In the genomic region with DNA sequence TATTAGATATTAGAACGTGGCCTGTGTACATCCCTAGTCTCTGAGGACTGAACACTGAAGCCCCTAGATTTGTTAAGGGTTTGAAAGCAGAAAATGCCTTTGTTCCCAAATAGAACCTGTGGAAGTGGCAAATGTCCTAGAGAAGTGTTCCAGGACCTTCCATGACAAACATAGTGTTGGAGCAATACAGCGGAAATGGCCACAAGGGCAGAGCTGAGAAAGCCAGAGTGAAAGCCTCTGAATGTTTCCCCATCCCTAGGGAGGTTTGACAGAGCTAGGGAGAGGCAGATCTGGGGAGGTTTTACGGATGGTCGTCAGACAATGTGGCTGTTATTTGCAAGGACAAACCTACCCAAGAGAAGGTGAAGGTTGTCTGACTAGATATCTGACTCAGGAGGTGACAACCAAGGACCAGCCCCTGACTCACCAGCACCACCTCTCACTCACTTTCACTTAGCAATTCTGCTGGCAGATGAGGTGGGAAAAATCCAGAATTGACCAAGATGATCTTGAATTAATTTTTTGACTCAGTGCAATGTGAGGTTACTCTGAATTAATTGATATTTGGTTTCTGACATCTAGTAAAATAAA, we compare ENCODE assay signal across 11 cellular contexts. TPM values are rescaled to one million over a fixed set of nuclear protein-coding genes. Genes with fewer than 3 reads are reported as not detected.
DNase-seq lines count a peak whose midpoint lies in the region; ATAC-seq and TF ChIP-seq lines count a peak whose summit lies in the region.
"Had no signal": no experiment of that assay in that cellular context is flagged by ENCODE, and none has a peak within 500 bp of the region (broad histone marks: within the 10 kb centered on the region; RNA-seq: fewer than 3 reads in every experiment).

No MANE protein-coding gene starts in this region.

- 0 out of 2 replicates have a peak, but pooled peaks have one; percentile 6 for TF ChIP-seq CTCF in SK-N-SH (IDR thresholded peaks at IDR 0.05)
- peak in 1 of 2 experiments; percentile 54; a peak in 2 of 4 replicates for TF ChIP-seq CTCF in GM23338 (conservative IDR thresholded peaks at IDR 0.05; ENCODE audit: low read depth in 2 of 2)

- no peaks in the 10 kb centered on the region for H3K36me3 Mint-ChIP-seq in GM23338 (ENCODE audit: low read depth)

- POLR2A ChIA-PET in SK-N-SH (lab: Yijun Ruan, JAX), result no interaction called here

- H3F3A ChIP-seq in SK-N-SH (replicated peaks; ENCODE audit: insufficient read depth), result no peaks in the 10 kb centered on the region
- no peaks in the 10 kb centered on the region for H3F3A ChIP-seq in GM23338 (replicated peaks; ENCODE audit: low read depth)

- ATAC-seq in SK-N-SH treated with all-trans-retinoic acid at 6 μM for 48 hours, result no peak
- no peak for ATAC-seq in GM23338
- ATAC-seq in left lobe of liver, result peak; percentile 76
- ATAC-seq in GM19035 (IDR thresholded peaks at IDR 0.05; ENCODE audit: unreplicated experiment), result no peak

- no peak overlapping the region for H3K4me3 ChIP-seq in SK-N-SH (ENCODE audit: low read depth in 2 of 2, low read length in 1 of 2)
- H3K4me3 ChIP-seq in GM23338, result no peak overlapping the region
- no peak overlapping the region for H3K4me3 ChIP-seq in adipocyte (ENCODE audit: low read length)

- H3K27ac ChIP-seq in SK-N-SH (ENCODE audit: low read depth in 2 of 2, low read length in 1 of 2) (peak overlapping the region in 1 of 2 experiments; percentile 64; a peak in 2 of 4 replicates), GM23338 (ENCODE audit: low read depth) (no peak overlapping the region)
- H3K27ac ChIP-seq: epithelial cell of prostate had no signal

- no peak overlapping the region for H2AFZ ChIP-seq in SK-N-SH (ENCODE audit: low read depth)
- peak overlapping the region; percentile 72 for H2AFZ ChIP-seq in GM23338

- TF ChIP-seq EP300 in SK-N-SH (IDR thresholded peaks at IDR 0.05; ENCODE audit: borderline replicate concordance in 1 of 2, low read depth in 1 of 2, low read length in 1 of 2), result no peak

- intact Hi-C loops in posterior cingulate gyrus (cut with DNase I), result loop anchor here (2.0 kb wide), 1 partner anchor 1641 kb away; no protein-coding TSS in a partner anchor

- H3K9me2 ChIP-seq in SK-N-SH (no peaks in the 10 kb centered on the region), GM23338 (ENCODE audit: insufficient read depth) (no peaks in the 10 kb centered on the region)

- H3K36me3 ChIP-seq in SK-N-SH (replicated peaks in 1 of 2; ENCODE audit: control insufficient read depth in 1 of 2, insufficient read depth in 2 of 2, low read length in 1 of 2) (no peaks in the 10 kb centered on the region), GM23338 (ENCODE audit: insufficient read depth) (no peaks in the 10 kb centered on the region), adipocyte (ENCODE audit: control insufficient read depth, insufficient read depth, low read length, severe bottlenecking) (no peaks in the 10 kb centered on the region)

- H3K4me2 ChIP-seq in SK-N-SH (no peak overlapping the region), GM23338 (no peak overlapping the region)

- CTCF ChIA-PET in SK-N-SH (lab: Yijun Ruan, JAX), result interaction anchor here (1.2 to 6.3 kb wide), 5 partner anchors 73 to 1651 kb away, joined by 3 to 120 read pairs (median 3); a partner anchor contains a TSS

- H3K9me3 ChIP-seq in SK-N-SH (no peaks in the 10 kb centered on the region), adipocyte (ENCODE audit: control insufficient read depth, low read length) (peaks cover 4% of the 10 kb centered on the region)

- DNase-seq in SK-N-SH (peak; percentile 11), GM23338 (ENCODE audit: low spot score) (peak; percentile 11), adipocyte (ENCODE audit: low read depth) (peak; percentile 23), left lobe of liver (ENCODE audit: low spot score) (no peak), posterior cingulate gyrus (no peak), medulla oblongata (ENCODE audit: extremely low spot score) (no peak)
- DNase-seq: NCI-H1436, T-helper 1 cell had no signal

- peaks cover 2% of the 10 kb centered on the region; the same call in 1 of the 3 replicates for H3K4me1 Mint-ChIP-seq in GM23338

- H4K20me1 ChIP-seq in SK-N-SH (ENCODE audit: insufficient read depth) (no peaks in the 10 kb centered on the region), GM23338 (replicated peaks; ENCODE audit: insufficient read depth) (no peaks in the 10 kb centered on the region)

- WGBS in SK-N-SH (ENCODE audit: low lambda C conversion rate), result 83% methylated on average over 4 of the region's 4 CpGs

- H3K79me2 ChIP-seq in SK-N-SH (ENCODE audit: insufficient read depth) (no peaks in the 10 kb centered on the region), GM23338 (replicated peaks; ENCODE audit: insufficient read depth) (no peaks in the 10 kb centered on the region)

- H3K27me3 ChIP-seq in SK-N-SH (ENCODE audit: insufficient read depth), result no peaks in the 10 kb centered on the region
- H3K27me3 ChIP-seq in GM23338 (ENCODE audit: insufficient read depth), result no peaks in the 10 kb centered on the region
- H3K27me3 ChIP-seq in adipocyte (replicated peaks; ENCODE audit: control insufficient read depth, insufficient read depth, low read length), result no peaks in the 10 kb centered on the region

- H3K9me3 Mint-ChIP-seq in GM23338, result no peaks in the 10 kb centered on the region

- H3K9ac ChIP-seq in SK-N-SH, result no peak overlapping the region
- no peak overlapping the region for H3K9ac ChIP-seq in adipocyte (ENCODE audit: low read length)

- peaks cover 4 to 12% of the 10 kb centered on the region in 2 experiments; a peak in 3 of 4 replicates for H3K4me1 ChIP-seq in SK-N-SH (ENCODE audit: control insufficient read depth in 1 of 2, insufficient read depth in 2 of 2, low read depth in 1 of 2, low read length in 1 of 2)
- H3K4me1 ChIP-seq in GM23338 (ENCODE audit: insufficient read depth), result no peaks in the 10 kb centered on the region
- peaks cover 17% of the 10 kb centered on the region for H3K4me1 ChIP-seq in adipocyte (ENCODE audit: control insufficient read depth, insufficient read depth, low read length)

- no peaks in the 10 kb centered on the region for H3K27me3 Mint-ChIP-seq in GM23338 (ENCODE audit: insufficient read depth, low read depth, poor library complexity)

- TF ChIP-seq RAD21 in SK-N-SH (IDR thresholded peaks at IDR 0.05; ENCODE audit: low read length), result peak; percentile 43; the same call in 1 of the 2 replicates

- no peak overlapping the region for H3K27ac Mint-ChIP-seq in GM23338

- no peak overlapping the region for H3K4me3 Mint-ChIP-seq in GM23338

TF ChIP-seq in SK-N-SH, 30 proteins besides CTCF, POLR2A, EP300 and RAD21 (continues in another document):
- TF ChIP-seq, protein P1, sequence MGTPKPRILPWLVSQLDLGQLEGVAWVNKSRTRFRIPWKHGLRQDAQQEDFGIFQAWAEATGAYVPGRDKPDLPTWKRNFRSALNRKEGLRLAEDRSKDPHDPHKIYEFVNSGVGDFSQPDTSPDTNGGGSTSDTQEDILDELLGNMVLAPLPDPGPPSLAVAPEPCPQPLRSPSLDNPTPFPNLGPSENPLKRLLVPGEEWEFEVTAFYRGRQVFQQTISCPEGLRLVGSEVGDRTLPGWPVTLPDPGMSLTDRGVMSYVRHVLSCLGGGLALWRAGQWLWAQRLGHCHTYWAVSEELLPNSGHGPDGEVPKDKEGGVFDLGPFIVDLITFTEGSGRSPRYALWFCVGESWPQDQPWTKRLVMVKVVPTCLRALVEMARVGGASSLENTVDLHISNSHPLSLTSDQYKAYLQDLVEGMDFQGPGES (IDR thresholded peaks at IDR 0.05; ENCODE audit: low read depth, low read length), result no peak
- no peak for TF ChIP-seq ELF1 (IDR thresholded peaks at IDR 0.05)

TF ChIP-seq in SK-N-SH treated with all-trans-retinoic acid at 6 μM for 48 hours, 23 proteins besides CTCF, POLR2A, EP300 and RAD21 (continues in another document):
- TF ChIP-seq, protein P2, sequence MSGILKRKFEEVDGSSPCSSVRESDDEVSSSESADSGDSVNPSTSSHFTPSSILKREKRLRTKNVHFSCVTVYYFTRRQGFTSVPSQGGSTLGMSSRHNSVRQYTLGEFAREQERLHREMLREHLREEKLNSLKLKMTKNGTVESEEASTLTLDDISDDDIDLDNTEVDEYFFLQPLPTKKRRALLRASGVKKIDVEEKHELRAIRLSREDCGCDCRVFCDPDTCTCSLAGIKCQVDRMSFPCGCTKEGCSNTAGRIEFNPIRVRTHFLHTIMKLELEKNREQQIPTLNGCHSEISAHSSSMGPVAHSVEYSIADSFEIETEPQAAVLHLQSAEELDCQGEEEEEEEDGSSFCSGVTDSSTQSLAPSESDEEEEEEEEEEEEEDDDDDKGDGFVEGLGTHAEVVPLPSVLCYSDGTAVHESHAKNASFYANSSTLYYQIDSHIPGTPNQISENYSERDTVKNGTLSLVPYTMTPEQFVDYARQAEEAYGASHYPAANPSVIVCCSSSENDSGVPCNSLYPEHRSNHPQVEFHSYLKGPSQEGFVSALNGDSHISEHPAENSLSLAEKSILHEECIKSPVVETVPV (CRISPR knock-in tag; IDR thresholded peaks at IDR 0.05), result no peak
- TF ChIP-seq ZFP3 (CRISPR knock-in tag; IDR thresholded peaks at IDR 0.05) (no peak), ZNF70 (CRISPR knock-in tag; IDR thresholded peaks at IDR 0.05) (no peak)

TF ChIP-seq in GM23338, 12 proteins besides CTCF, POLR2A, EP300 and RAD21 (continues in another document):
- TF ChIP-seq EZH2 (IDR thresholded peaks at IDR 0.05; ENCODE audit: low read depth, unreplicated experiment) (no peak), NANOG (IDR thresholded peaks at IDR 0.05; ENCODE audit: borderline replicate concordance) (no peak), EZH2phosphoT487 (IDR thresholded peaks at IDR 0.05; ENCODE audit: unreplicated experiment) (no peak), JUNB (IDR thresholded peaks at IDR 0.05; ENCODE audit: unreplicated experiment) (no peak), POLR2AphosphoS5 (IDR thresholded peaks at IDR 0.05; ENCODE audit: low read depth) (no peak)

RNA-seq across cellular contexts. Expression of a gene that starts 24.1 kb away (rescaled TPM):
- polyA plus RNA-seq in SK-N-SH (2012; rRNA removed), result 2.0 and 2.1 TPM in 2 replicates
- polyA plus RNA-seq in SK-N-SH (2012; cell fraction: cytosol; rRNA removed), result 2.9 and 3.2 TPM in 2 replicates
- polyA plus RNA-seq in SK-N-SH (2012; cell fraction: nucleus; rRNA removed), result 1.8 and 3.2 TPM in 2 replicates
- total RNA-seq in GM23338 (2014; rRNA removed; shearing (Covaris generic)), result 3.2 and 3.4 TPM in 2 replicates
- 2.9 and 3.3 TPM in 2 replicates for polyA plus RNA-seq in GM23338 (2016; fragmentation: Nextera tagmentation; extraction: Ambion mirVana)
- 3.4 TPM for total RNA-seq in left lobe of liver

RNA-seq across cellular contexts. Expression of a gene that starts 52.0 kb away (rescaled TPM):
- polyA plus RNA-seq in SK-N-SH (2012; rRNA removed) (0.83 and 0.89 TPM in 2 replicates), GM23338 (2016; fragmentation: Nextera tagmentation; extraction: Ambion mirVana) (14.0 and 15.6 TPM in 2 replicates)
- 1.2 and 1.8 TPM in 2 replicates for polyA plus RNA-seq in SK-N-SH (2012; cell fraction: cytosol; rRNA removed)
- 0.21 and 0.68 TPM in 2 replicates for polyA plus RNA-seq in SK-N-SH (2012; cell fraction: nucleus; rRNA removed)
- 3.0 and 6.2 TPM in 2 replicates for total RNA-seq in GM23338 (2014; rRNA removed; shearing (Covaris generic))
- total RNA-seq in left lobe of liver, result 6.6 TPM

Comparison
In these comparisons a context has a peak if more than half of its experiments do, and no peak if none do; other contexts are left out.
1. DNase-seq: peak in SK-N-SH (single experiment), GM23338 (single experiment) and adipocyte (single experiment); none in left lobe of liver (single experiment), posterior cingulate gyrus (0 of 10) and medulla oblongata (single experiment).